13 cellular contexts compared by ENCODE assay signal in the genomic region with DNA sequence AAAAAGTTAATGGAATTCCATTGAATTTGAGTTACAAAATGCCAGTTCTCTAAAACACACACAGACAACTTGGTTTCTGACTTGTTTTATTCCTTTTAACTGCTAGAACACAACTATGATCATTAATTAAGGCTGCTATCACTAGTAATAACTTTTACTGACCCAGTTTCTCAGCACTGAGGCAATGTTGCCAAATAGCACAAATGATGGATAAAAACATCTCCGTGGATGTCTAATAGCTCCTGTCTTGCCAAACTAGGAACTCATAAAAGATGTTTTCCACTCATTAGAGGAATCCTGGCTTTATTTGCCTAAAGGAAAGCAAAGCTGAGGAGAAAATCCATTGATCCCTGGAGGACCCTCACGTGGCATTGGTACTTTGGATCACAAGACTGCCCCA.
"Had no signal": no experiment of that assay in that cellular context is flagged by ENCODE, and none has a peak within 500 bp of the region (broad histone marks: within the 10 kb centered on the region; RNA-seq: fewer than 3 reads in every experiment).

No MANE protein-coding gene starts in this region.

- H3K27me3 ChIP-seq: breast epithelium, neutrophil, pancreas, tibial artery had no signal

- H3K4me3 Mint-ChIP-seq: activated B cell treated with CpG ODN at 0.5 μM for 24 hours; activated CD4-positive, alpha-beta T cell treated with anti-CD3 and anti-CD28 coated beads for 36 hours; activated T-cell treated with anti-CD3 and anti-CD28 coated beads, Interleukin-2, amount 50 U/mL, for 24 hours; activated T-helper 17 cell treated with anti-CD3 and anti-CD28 coated beads, Interleukin-2, amount 50 U/mL, for 72 hours; naive thymus-derived CD8-positive, alpha-beta T cell had no signal

- H3K9me3 ChIP-seq: breast epithelium, neutrophil, pancreas, tibial artery had no signal

- H3K27ac Mint-ChIP-seq: activated B cell treated with CpG ODN at 0.5 μM for 24 hours; activated CD4-positive, alpha-beta T cell treated with anti-CD3 and anti-CD28 coated beads for 36 hours; activated naive CD4-positive, alpha-beta T cell treated with anti-CD3 and anti-CD28 coated beads, Interleukin-2, amount 50 U/mL, for 72 hours; activated T-cell treated with anti-CD3 and anti-CD28 coated beads, Interleukin-2, amount 50 U/mL, for 24 hours; activated T-helper 17 cell treated with anti-CD3 and anti-CD28 coated beads, Interleukin-2, amount 50 U/mL, for 72 hours had no signal

- DNase-seq: activated B cell treated with CpG ODN at 0.5 μM for 24 hours; activated CD8-positive, alpha-beta memory T cell treated with anti-CD3 and anti-CD28 coated beads for 24 hours; activated T-cell treated with anti-CD3 and anti-CD28 coated beads, Interleukin-2, amount 50 U/mL, for 24 hours; cortex of kidney; T1000 had no signal

- H3K4me1 Mint-ChIP-seq: activated T-helper 17 cell treated with anti-CD3 and anti-CD28 coated beads, Interleukin-2, amount 50 U/mL, for 72 hours had no signal

- H3K4me1 ChIP-seq: breast epithelium had no signal

- H3K36me3 ChIP-seq: breast epithelium had no signal

- H3K27ac ChIP-seq: neutrophil had no signal

- H3K27me3 Mint-ChIP-seq: activated B cell treated with CpG ODN at 0.5 μM for 24 hours; activated CD4-positive, alpha-beta T cell treated with anti-CD3 and anti-CD28 coated beads for 36 hours; activated T-cell treated with anti-CD3 and anti-CD28 coated beads, Interleukin-2, amount 50 U/mL, for 24 hours; activated T-helper 17 cell treated with anti-CD3 and anti-CD28 coated beads, Interleukin-2, amount 50 U/mL, for 72 hours; naive thymus-derived CD8-positive, alpha-beta T cell had no signal

- H3K4me3 ChIP-seq: breast epithelium, pancreas, tibial artery had no signal
